ENCODE assay signal across 2 cellular contexts in the genomic region with DNA sequence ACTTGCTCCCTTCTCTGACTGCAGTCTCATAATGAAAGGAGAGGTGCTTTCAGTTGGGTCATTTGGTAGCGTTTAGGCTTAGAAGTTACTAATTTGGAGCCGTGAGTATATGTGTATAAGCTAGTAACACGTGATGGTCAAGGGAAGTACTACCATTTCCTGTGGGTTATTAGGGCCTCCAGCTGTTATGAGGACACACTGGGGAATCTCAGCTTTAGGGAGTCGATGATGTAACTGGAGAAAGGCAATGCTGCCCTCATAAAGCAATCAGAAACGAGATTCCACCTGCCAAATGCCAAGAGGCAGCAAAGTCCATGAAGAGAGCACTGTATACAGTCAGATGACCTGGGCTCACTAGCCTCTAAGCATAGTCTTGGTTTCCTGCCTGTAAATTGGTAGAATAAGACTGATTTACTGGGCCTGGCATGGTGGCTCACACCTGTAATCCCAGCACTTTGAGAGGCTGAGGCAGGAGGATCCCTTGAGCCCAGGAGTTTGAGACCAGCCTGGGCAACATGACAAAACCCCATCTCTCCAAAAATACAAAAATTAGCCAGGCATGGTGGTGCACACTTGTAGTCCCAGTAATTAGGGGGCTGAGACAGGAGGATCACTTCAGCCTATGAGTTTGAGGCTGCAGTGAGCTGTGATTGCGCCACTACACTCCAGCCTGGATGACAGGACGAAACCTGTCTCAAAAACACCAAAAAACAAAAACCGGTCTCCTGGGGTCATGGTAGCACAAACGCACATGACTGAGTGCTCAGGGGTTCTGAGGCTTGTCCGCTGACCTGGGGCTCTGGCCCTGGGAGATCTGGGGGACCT.
TF ChIP-seq lines count a peak whose summit lies in the region.

No MANE protein-coding gene starts in this region.

TF ChIP-seq in HEK293, 187 proteins besides CTCF, POLR2A, EP300 and RAD21 (continued from another document and continues in another):
- TF ChIP-seq ZNF202 (tag by site-specific recombination; IDR thresholded peaks at IDR 0.05; ENCODE audit: borderline replicate concordance) (no peak), ZNF791 (tag by site-specific recombination; IDR thresholded peaks at IDR 0.05) (no peak), ZNF416 (tag by site-specific recombination; IDR thresholded peaks at IDR 0.05) (no peak), ZNF785 (tag by site-specific recombination; IDR thresholded peaks at IDR 0.05) (no peak), ZNF394 (tag by site-specific recombination; IDR thresholded peaks at IDR 0.05; ENCODE audit: borderline replicate concordance) (0 out of 2 replicates have a peak, but pooled peaks have one; percentile 22), ZNF426 (tag by site-specific recombination; IDR thresholded peaks at IDR 0.05) (no peak), GFI1B (tag by site-specific recombination; IDR thresholded peaks at IDR 0.05) (peak; percentile 90), SP3 (tag by site-specific recombination; IDR thresholded peaks at IDR 0.05) (no peak), ZNF146 (tag by site-specific recombination; IDR thresholded peaks at IDR 0.05) (peak; percentile 39; the same call in 1 of the 2 replicates), ZBTB17 (tag by site-specific recombination; IDR thresholded peaks at IDR 0.05) (peak; percentile 46; the same call in 1 of the 2 replicates), ZNF600 (tag by site-specific recombination; IDR thresholded peaks at IDR 0.05) (peak; percentile 81), SCRT1 (tag by site-specific recombination; IDR thresholded peaks at IDR 0.05; ENCODE audit: borderline replicate concordance) (peak; percentile 27; the same call in 1 of the 2 replicates), ZNF621 (tag by site-specific recombination; IDR thresholded peaks at IDR 0.05) (no peak), ZSCAN16 (tag by site-specific recombination; IDR thresholded peaks at IDR 0.05) (no peak), ZNF174 (tag by site-specific recombination; IDR thresholded peaks at IDR 0.05) (no peak), ZNF311 (tag by site-specific recombination; IDR thresholded peaks at IDR 0.05; ENCODE audit: borderline replicate concordance) (no peak), OSR2 (tag by site-specific recombination; IDR thresholded peaks at IDR 0.05) (peak; percentile 66), ZBTB20 (tag by site-specific recombination; IDR thresholded peaks at IDR 0.05) (0 out of 2 replicates have a peak, but pooled peaks have one; percentile 13), ZNF473 (tag by site-specific recombination; IDR thresholded peaks at IDR 0.05) (no peak), ZNF132 (tag by site-specific recombination; IDR thresholded peaks at IDR 0.05; ENCODE audit: borderline replicate concordance) (no peak), ZNF2 (tag by site-specific recombination; IDR thresholded peaks at IDR 0.05) (0 out of 2 replicates have a peak, but pooled peaks have one; percentile 35), SALL2 (tag by site-specific recombination; IDR thresholded peaks at IDR 0.05; ENCODE audit: borderline replicate concordance) (no peak), ZNF140 (tag by site-specific recombination; IDR thresholded peaks at IDR 0.05) (no peak), KLF10 (tag by site-specific recombination; IDR thresholded peaks at IDR 0.05) (no peak), ZNF560 (tag by site-specific recombination; IDR thresholded peaks at IDR 0.05; ENCODE audit: borderline replicate concordance) (no peak), ZNF585B (tag by site-specific recombination; IDR thresholded peaks at IDR 0.05) (no peak)
- TF ChIP-seq, protein P1, sequence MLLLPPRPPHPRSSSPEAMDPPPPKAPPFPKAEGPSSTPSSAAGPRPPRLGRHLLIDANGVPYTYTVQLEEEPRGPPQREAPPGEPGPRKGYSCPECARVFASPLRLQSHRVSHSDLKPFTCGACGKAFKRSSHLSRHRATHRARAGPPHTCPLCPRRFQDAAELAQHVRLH (tag by site-specific recombination; IDR thresholded peaks at IDR 0.05) = peak; percentile 84
- TF ChIP-seq, protein P2, sequence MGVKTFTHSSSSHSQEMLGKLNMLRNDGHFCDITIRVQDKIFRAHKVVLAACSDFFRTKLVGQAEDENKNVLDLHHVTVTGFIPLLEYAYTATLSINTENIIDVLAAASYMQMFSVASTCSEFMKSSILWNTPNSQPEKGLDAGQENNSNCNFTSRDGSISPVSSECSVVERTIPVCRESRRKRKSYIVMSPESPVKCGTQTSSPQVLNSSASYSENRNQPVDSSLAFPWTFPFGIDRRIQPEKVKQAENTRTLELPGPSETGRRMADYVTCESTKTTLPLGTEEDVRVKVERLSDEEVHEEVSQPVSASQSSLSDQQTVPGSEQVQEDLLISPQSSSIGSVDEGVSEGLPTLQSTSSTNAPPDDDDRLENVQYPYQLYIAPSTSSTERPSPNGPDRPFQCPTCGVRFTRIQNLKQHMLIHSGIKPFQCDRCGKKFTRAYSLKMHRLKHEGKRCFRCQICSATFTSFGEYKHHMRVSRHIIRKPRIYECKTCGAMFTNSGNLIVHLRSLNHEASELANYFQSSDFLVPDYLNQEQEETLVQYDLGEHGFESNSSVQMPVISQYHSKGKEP (tag by site-specific recombination; IDR thresholded peaks at IDR 0.05) = no peak
- TF ChIP-seq, protein P3, sequence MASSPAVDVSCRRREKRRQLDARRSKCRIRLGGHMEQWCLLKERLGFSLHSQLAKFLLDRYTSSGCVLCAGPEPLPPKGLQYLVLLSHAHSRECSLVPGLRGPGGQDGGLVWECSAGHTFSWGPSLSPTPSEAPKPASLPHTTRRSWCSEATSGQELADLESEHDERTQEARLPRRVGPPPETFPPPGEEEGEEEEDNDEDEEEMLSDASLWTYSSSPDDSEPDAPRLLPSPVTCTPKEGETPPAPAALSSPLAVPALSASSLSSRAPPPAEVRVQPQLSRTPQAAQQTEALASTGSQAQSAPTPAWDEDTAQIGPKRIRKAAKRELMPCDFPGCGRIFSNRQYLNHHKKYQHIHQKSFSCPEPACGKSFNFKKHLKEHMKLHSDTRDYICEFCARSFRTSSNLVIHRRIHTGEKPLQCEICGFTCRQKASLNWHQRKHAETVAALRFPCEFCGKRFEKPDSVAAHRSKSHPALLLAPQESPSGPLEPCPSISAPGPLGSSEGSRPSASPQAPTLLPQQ (tag by site-specific recombination; IDR thresholded peaks at IDR 0.05) = peak; percentile 71
- TF ChIP-seq, protein P4, sequence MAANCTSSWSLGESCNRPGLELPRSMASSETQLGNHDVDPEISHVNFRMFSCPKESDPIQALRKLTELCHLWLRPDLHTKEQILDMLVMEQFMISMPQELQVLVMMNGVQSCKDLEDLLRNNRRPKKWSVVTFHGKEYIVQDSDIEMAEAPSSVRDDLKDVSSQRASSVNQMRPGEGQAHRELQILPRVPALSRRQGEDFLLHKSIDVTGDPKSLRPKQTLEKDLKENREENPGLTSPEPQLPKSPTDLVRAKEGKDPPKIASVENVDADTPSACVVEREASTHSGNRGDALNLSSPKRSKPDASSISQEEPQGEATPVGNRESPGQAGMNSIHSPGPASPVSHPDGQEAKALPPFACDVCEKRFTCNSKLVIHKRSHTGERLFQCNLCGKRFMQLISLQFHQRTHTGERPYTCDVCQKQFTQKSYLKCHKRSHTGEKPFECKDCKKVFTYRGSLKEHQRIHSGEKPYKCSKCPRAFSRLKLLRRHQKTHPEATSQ (tag by site-specific recombination; IDR thresholded peaks at IDR 0.05) = no peak

TF ChIP-seq in GM12878, 131 proteins besides CTCF, POLR2A, EP300 and RAD21 (continued from another document):
- TF ChIP-seq MTA3 (IDR thresholded peaks at IDR 0.05; ENCODE audit: borderline replicate concordance, low read length) = 0 out of 2 replicates have a peak, but pooled peaks have one; percentile 10
- peak; percentile 39; the same call in 1 of the 2 replicates for TF ChIP-seq SMAD5 (IDR thresholded peaks at IDR 0.05; ENCODE audit: low read depth)
- no peak for TF ChIP-seq RELA (IDR thresholded peaks at IDR 0.05; ENCODE audit: borderline replicate concordance, partially characterized antibody)
- peak; percentile 32; the same call in 1 of the 2 replicates for TF ChIP-seq PML (IDR thresholded peaks at IDR 0.05; ENCODE audit: low read length)
- TF ChIP-seq RB1 (IDR thresholded peaks at IDR 0.05; ENCODE audit: borderline replicate concordance) = no peak
- no peak for TF ChIP-seq SREBF1 (IDR thresholded peaks at IDR 0.05; ENCODE audit: low read length)
- peak; percentile 77 to 83; a peak in 3 of 4 replicates for TF ChIP-seq BHLHE40 (IDR thresholded peaks at IDR 0.05; ENCODE audit: borderline replicate concordance in 1 of 2, low read depth in 2 of 2, low read length in 1 of 2)
- peak; percentile 73 for TF ChIP-seq CREB1 (IDR thresholded peaks at IDR 0.05; ENCODE audit: low read depth)
- peak; percentile 84 to 85 for TF ChIP-seq IKZF2 (IDR thresholded peaks at IDR 0.05)
- peak; percentile 58; the same call in 1 of the 2 replicates for TF ChIP-seq MEF2A (IDR thresholded peaks at IDR 0.05; ENCODE audit: insufficient read depth, low read depth, low read length)
- TF ChIP-seq, protein P5, sequence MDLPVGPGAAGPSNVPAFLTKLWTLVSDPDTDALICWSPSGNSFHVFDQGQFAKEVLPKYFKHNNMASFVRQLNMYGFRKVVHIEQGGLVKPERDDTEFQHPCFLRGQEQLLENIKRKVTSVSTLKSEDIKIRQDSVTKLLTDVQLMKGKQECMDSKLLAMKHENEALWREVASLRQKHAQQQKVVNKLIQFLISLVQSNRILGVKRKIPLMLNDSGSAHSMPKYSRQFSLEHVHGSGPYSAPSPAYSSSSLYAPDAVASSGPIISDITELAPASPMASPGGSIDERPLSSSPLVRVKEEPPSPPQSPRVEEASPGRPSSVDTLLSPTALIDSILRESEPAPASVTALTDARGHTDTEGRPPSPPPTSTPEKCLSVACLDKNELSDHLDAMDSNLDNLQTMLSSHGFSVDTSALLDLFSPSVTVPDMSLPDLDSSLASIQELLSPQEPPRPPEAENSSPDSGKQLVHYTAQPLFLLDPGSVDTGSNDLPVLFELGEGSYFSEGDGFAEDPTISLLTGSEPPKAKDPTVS (IDR thresholded peaks at IDR 0.05; ENCODE audit: low read depth, low read length) = no peak
- TF ChIP-seq KAT2A (conservative IDR thresholded peaks at IDR 0.05; ENCODE audit: control insufficient read depth, low read depth, low read length) = no peak
- no peak for TF ChIP-seq CHD1 (IDR thresholded peaks at IDR 0.05; ENCODE audit: low read depth, low read length)
- no peak for TF ChIP-seq SIN3A (IDR thresholded peaks at IDR 0.05; ENCODE audit: low read depth, low read length)
- TF ChIP-seq CREM (IDR thresholded peaks at IDR 0.05; ENCODE audit: low read depth) = peak; percentile 70; the same call in 1 of the 2 replicates
- TF ChIP-seq STAT3 (IDR thresholded peaks at IDR 0.05; ENCODE audit: low read depth, low read length) = no peak
- TF ChIP-seq RCOR1 (conservative IDR thresholded peaks at IDR 0.05; ENCODE audit: low read depth, low read length) = no peak
- TF ChIP-seq POU2F2 (IDR thresholded peaks at IDR 0.05; ENCODE audit: borderline replicate concordance, low read depth, low read length) = peak; percentile 29; the same call in 1 of the 3 replicates
- TF ChIP-seq ETV6 (conservative IDR thresholded peaks at IDR 0.05 in 1 of 2, IDR thresholded peaks at IDR 0.05 in 1 of 2; ENCODE audit: borderline replicate concordance in 1 of 2, low read depth in 1 of 2) = peak in 1 of 2 experiments; percentile 71; a peak in 2 of 4 replicates
- no peak for TF ChIP-seq CHD2 (IDR thresholded peaks at IDR 0.05; ENCODE audit: borderline replicate concordance, low read depth, low read length)
- TF ChIP-seq FOS (IDR thresholded peaks at IDR 0.05; ENCODE audit: borderline replicate concordance, extremely low read depth, insufficient read length) = no peak
- peak; percentile 83 for TF ChIP-seq JUNB (IDR thresholded peaks at IDR 0.05)
- TF ChIP-seq ASH2L (IDR thresholded peaks at IDR 0.05; ENCODE audit: borderline replicate concordance, low read depth) = no peak
- TF ChIP-seq, protein P6, sequence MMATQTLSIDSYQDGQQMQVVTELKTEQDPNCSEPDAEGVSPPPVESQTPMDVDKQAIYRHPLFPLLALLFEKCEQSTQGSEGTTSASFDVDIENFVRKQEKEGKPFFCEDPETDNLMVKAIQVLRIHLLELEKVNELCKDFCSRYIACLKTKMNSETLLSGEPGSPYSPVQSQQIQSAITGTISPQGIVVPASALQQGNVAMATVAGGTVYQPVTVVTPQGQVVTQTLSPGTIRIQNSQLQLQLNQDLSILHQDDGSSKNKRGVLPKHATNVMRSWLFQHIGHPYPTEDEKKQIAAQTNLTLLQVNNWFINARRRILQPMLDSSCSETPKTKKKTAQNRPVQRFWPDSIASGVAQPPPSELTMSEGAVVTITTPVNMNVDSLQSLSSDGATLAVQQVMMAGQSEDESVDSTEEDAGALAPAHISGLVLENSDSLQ (IDR thresholded peaks at IDR 0.05) = no peak
TF ChIP-seq in GM12878: peak in this region for 30.
